22 cellular contexts compared by ENCODE assay signal in genomic region chr16:2484898-2485508, GRCh38. TPM values are rescaled to one million over a fixed set of nuclear protein-coding genes. Genes with fewer than 3 reads are reported as not detected.
DNase-seq lines count a peak whose midpoint lies in the region; ATAC-seq and TF ChIP-seq lines count a peak whose summit lies in the region.
"Had no signal": no experiment of that assay in that cellular context is flagged by ENCODE, and none has a peak within 500 bp of the region (broad histone marks: within the 10 kb centered on the region; RNA-seq: fewer than 3 reads in every experiment).

No MANE protein-coding gene starts in this region.

- H3K27me3 ChIP-seq in BLaER1, result no peaks in the 10 kb centered on the region
- H3K27me3 ChIP-seq in CD8-positive, alpha-beta T cell (ENCODE audit: insufficient read depth, low read length), result no peaks in the 10 kb centered on the region
- H3K27me3 ChIP-seq: gastrocnemius medialis had no signal

- H3K9me3 ChIP-seq in BLaER1, result no peaks in the 10 kb centered on the region
- H3K9me3 ChIP-seq in CD8-positive, alpha-beta T cell (ENCODE audit: low read length), result no peaks in the 10 kb centered on the region
- H3K9me3 ChIP-seq: gastrocnemius medialis had no signal

- intact Hi-C loops in CD8-positive, alpha-beta T cell (cut with DNase I, micrococcal nuclease), result loop anchor here in 1 of 2 experiments (5.0 kb wide), 1 partner anchor 53 kb away; no protein-coding TSS in a partner anchor

- CTCF ChIA-PET in CD8-positive, alpha-beta T cell (lab: Charles Lee), result interaction anchor here (0.7 to 3.0 kb wide), 4 partner anchors 10 to 290 kb away, joined by 3 to 13 read pairs (median 4); partner anchors contain the start of gene TBC1D24

- H3K4me1 ChIP-seq in BLaER1, result peaks cover 85% of the 10 kb centered on the region
- H3K4me1 ChIP-seq in CD8-positive, alpha-beta T cell (ENCODE audit: insufficient read depth, low read length), result peaks cover 18% of the 10 kb centered on the region

- H3K9me3 Mint-ChIP-seq in CD8-positive, alpha-beta T cell, result no peaks in the 10 kb centered on the region
- H3K9me3 Mint-ChIP-seq in effector memory CD8-positive, alpha-beta T cell, result no peaks in the 10 kb centered on the region
- no peaks in the 10 kb centered on the region for H3K9me3 Mint-ChIP-seq in nephron
- H3K9me3 Mint-ChIP-seq: activated naive CD4-positive, alpha-beta T cell treated with anti-CD3 and anti-CD28 coated beads, Interleukin-2, amount 10 ng/mL, durations not matched to agents 7 days and 5 days; activated T-cell treated with anti-CD3 and anti-CD28 coated beads, Interleukin-2, amount 50 U/mL, for 4 hours; CD4-positive, alpha-beta T cell; naive thymus-derived CD8-positive, alpha-beta T cell had no signal

- no peak for TF ChIP-seq CTCF in CD8-positive, alpha-beta T cell (IDR thresholded peaks at IDR 0.05)
- no peak for TF ChIP-seq CTCF in nephron (IDR thresholded peaks at IDR 0.05; ENCODE audit: unreplicated experiment in 3 of 3)

- POLR2A ChIA-PET in CD8-positive, alpha-beta T cell (lab: Charles Lee), result no interaction called here

- peaks cover 100% of the 10 kb centered on the region for H4K20me1 ChIP-seq in BLaER1

- no peaks in the 10 kb centered on the region for H3K27me3 Mint-ChIP-seq in CD8-positive, alpha-beta T cell (ENCODE audit: low read depth)
- no peaks in the 10 kb centered on the region for H3K27me3 Mint-ChIP-seq in effector memory CD8-positive, alpha-beta T cell
- H3K27me3 Mint-ChIP-seq in nephron (ENCODE audit: low read depth), result no peaks in the 10 kb centered on the region
- H3K27me3 Mint-ChIP-seq: CD4-positive, alpha-beta T cell; naive thymus-derived CD8-positive, alpha-beta T cell had no signal

- H3K4me3 ChIP-seq in BLaER1, result no peak overlapping the region
- no peak overlapping the region for H3K4me3 ChIP-seq in CD8-positive, alpha-beta T cell (ENCODE audit: low read depth, low read length)
- H3K4me3 ChIP-seq: gastrocnemius medialis had no signal

- H3K27ac ChIP-seq in BLaER1, result peak overlapping the region; percentile 67
- H3K27ac ChIP-seq in CD8-positive, alpha-beta T cell (ENCODE audit: low read depth, low read length), result no peak overlapping the region

- no peaks in the 10 kb centered on the region for H3K36me3 Mint-ChIP-seq in CD8-positive, alpha-beta T cell
- H3K36me3 Mint-ChIP-seq in effector memory CD8-positive, alpha-beta T cell (ENCODE audit: insufficient read depth), result peaks cover 2% of the 10 kb centered on the region
- no peaks in the 10 kb centered on the region for H3K36me3 Mint-ChIP-seq in nephron (ENCODE audit: low read depth)
- H3K36me3 Mint-ChIP-seq: activated naive CD4-positive, alpha-beta T cell treated with anti-CD3 and anti-CD28 coated beads, Interleukin-2, amount 10 ng/mL, durations not matched to agents 7 days and 5 days had no signal

- H3K4me1 Mint-ChIP-seq in CD8-positive, alpha-beta T cell (ENCODE audit: low read depth), result peaks cover 12% of the 10 kb centered on the region
- H3K4me1 Mint-ChIP-seq in effector memory CD8-positive, alpha-beta T cell (ENCODE audit: low read depth in 2 of 2), result peaks cover 14 to 19% of the 10 kb centered on the region in 2 donors
- H3K4me1 Mint-ChIP-seq in nephron, result peaks cover 62% of the 10 kb centered on the region

- H3K27ac Mint-ChIP-seq in CD8-positive, alpha-beta T cell, result peak overlapping the region; percentile 24
- peak overlapping the region; percentile 5 to 68 for H3K27ac Mint-ChIP-seq in effector memory CD8-positive, alpha-beta T cell
- peak overlapping the region; percentile 57 to 91 (median 71) for H3K27ac Mint-ChIP-seq in nephron
- H3K27ac Mint-ChIP-seq: activated naive CD4-positive, alpha-beta T cell treated with anti-CD3 and anti-CD28 coated beads, Interleukin-2, amount 10 ng/mL, durations not matched to agents 7 days and 5 days; CD4-positive, alpha-beta T cell had no signal

- H3K4me2 ChIP-seq in BLaER1, result peak overlapping the region; percentile 83

- H3K9ac ChIP-seq in BLaER1, result peak overlapping the region; percentile 56

- no peak overlapping the region for H3K4me3 Mint-ChIP-seq in CD8-positive, alpha-beta T cell
- no peak overlapping the region for H3K4me3 Mint-ChIP-seq in effector memory CD8-positive, alpha-beta T cell
- H3K4me3 Mint-ChIP-seq in nephron, result no peak overlapping the region
- H3K4me3 Mint-ChIP-seq: activated naive CD4-positive, alpha-beta T cell treated with anti-CD3 and anti-CD28 coated beads, Interleukin-2, amount 10 ng/mL, durations not matched to agents 7 days and 5 days; activated T-cell treated with anti-CD3 and anti-CD28 coated beads, Interleukin-2, amount 50 U/mL, for 4 hours; CD4-positive, alpha-beta T cell had no signal

- DNase-seq in CD8-positive, alpha-beta T cell, result peak in 1 of 7 experiments; percentile 10
- no peak for DNase-seq in effector memory CD8-positive, alpha-beta T cell
- DNase-seq in EL (no peak), nucleus accumbens (lab: John Stamatoyannopoulos, UW) (no peak)
- DNase-seq: activated CD4-positive, alpha-beta T cell treated with anti-CD3 and anti-CD28 coated beads for 1 hour; activated naive CD4-positive, alpha-beta T cell treated with anti-CD3 and anti-CD28 coated beads, Interleukin-2, amount 10 ng/mL, durations not matched to agents 7 days and 5 days; activated T-cell treated with anti-CD3 and anti-CD28 coated beads, Interleukin-2, amount 50 U/mL, for 4 hours; aorta; CD4-positive, alpha-beta T cell; gastrocnemius medialis; HCEC 1CT; Karpas-422; naive thymus-derived CD8-positive, alpha-beta T cell; NCI-H2029; SHP77; SW 1271 had no signal

- no peak for ATAC-seq in CD8-positive, alpha-beta T cell
- ATAC-seq in effector memory CD8-positive, alpha-beta T cell (replicated peaks), result no peak
- ATAC-seq in HG03196 (IDR thresholded peaks at IDR 0.05; ENCODE audit: unreplicated experiment), result no peak
- ATAC-seq: activated T-cell treated with anti-CD3 and anti-CD28 coated beads, Interleukin-2, amount 50 U/mL, for 4 hours; esophagus mucosa; gastrocnemius medialis; naive thymus-derived CD8-positive, alpha-beta T cell had no signal

- peaks cover 40% of the 10 kb centered on the region for H3K36me3 ChIP-seq in BLaER1
- no peaks in the 10 kb centered on the region for H3K36me3 ChIP-seq in CD8-positive, alpha-beta T cell (ENCODE audit: insufficient read depth, low read length)
- H3K36me3 ChIP-seq: gastrocnemius medialis had no signal

RNA-seq across cellular contexts. Expression of gene TBC1D24, which starts 10.1 kb away (rescaled TPM):
- 1 to 10 TPM; 2.8 to 3.8 TPM for total RNA-seq in CD8-positive, alpha-beta T cell

RNA-seq across cellular contexts. Expression of gene NTN3, which starts 13.9 kb away (rescaled TPM):
- total RNA-seq in CD8-positive, alpha-beta T cell, result not detected
- total RNA-seq: activated CD8-positive, alpha-beta memory T cell treated with anti-CD3 and anti-CD28 coated beads for 36 hours; activated T-cell treated with anti-CD3 and anti-CD28 coated beads, Interleukin-2, amount 50 U/mL, for 4 hours; CD4-positive, alpha-beta T cell; gastrocnemius medialis; mesenteric fat pad; naive thymus-derived CD8-positive, alpha-beta T cell had no signal

RNA-seq across cellular contexts. Expression of gene TEDC2, which starts 25.1 kb away (rescaled TPM):
- total RNA-seq in CD8-positive, alpha-beta T cell, result under 1 TPM; 0.30 to 0.69 TPM
- total RNA-seq: mesenteric fat pad had no signal

RNA-seq across cellular contexts. Expression of gene ATP6V0C, which starts 28.7 kb away (rescaled TPM):
- total RNA-seq in CD8-positive, alpha-beta T cell, result 100 to 1,000 TPM; 260 TPM

RNA-seq across cellular contexts. Expression of gene AMDHD2, which starts 35.2 kb away (rescaled TPM):
- 100 to 1,000 TPM; 212 to 226 TPM for total RNA-seq in CD8-positive, alpha-beta T cell
